In the genomic region with DNA sequence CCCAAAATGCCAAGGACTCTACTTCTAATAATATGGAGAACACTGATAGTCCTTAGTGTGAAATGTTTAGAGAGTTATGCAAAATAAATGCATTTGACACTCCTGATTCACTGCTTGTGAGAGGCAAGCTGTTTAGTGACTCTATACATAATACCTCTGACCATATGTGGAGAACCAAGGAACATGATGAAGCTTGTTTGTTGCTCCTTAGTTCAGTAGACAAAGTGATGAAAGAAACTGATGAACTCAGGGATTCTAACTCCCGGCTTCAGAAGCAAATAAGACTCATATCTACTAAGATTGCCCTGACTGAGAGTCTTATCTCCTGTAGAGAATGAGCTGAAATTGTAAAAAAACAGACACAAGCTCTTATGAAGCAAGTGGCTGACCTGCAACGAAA, we compare ENCODE assay signal across 29 cellular contexts. TPM values are rescaled to one million over a fixed set of nuclear protein-coding genes. Genes with fewer than 3 reads are reported as not detected.
"Had no signal": no experiment of that assay in that cellular context is flagged by ENCODE, and none has a peak within 500 bp of the region (broad histone marks: within the 10 kb centered on the region; RNA-seq: fewer than 3 reads in every experiment).

No MANE protein-coding gene starts in this region.

- H3K36me3 Mint-ChIP-seq: mesothelial cell of epicardium; naive B cell; naive thymus-derived CD8-positive, alpha-beta T cell had no signal

- H3K4me3 Mint-ChIP-seq: dendritic cell treated with granulocyte-macrophage colony-stimulating factor and Interleukin-4, amounts not matched to agents 40 ng/mL and 50 ng/mL, for 4 days; effector memory CD8-positive, alpha-beta T cell; endodermal cell; mesothelial cell of epicardium; naive B cell; naive thymus-derived CD8-positive, alpha-beta T cell had no signal

- H3K27ac Mint-ChIP-seq: dendritic cell treated with granulocyte-macrophage colony-stimulating factor and Interleukin-4, amounts not matched to agents 40 ng/mL and 50 ng/mL, for 4 days; effector memory CD8-positive, alpha-beta T cell; endodermal cell; mesothelial cell of epicardium; naive B cell had no signal

- FAIRE-seq: islet of Langerhans, keratinocyte had no signal

- DNase-seq: colonic mucosa; cortex of kidney; effector CD8-positive, alpha-beta T cell; effector memory CD8-positive, alpha-beta T cell; endodermal cell; foreskin melanocyte; gastrocnemius medialis; glutamatergic neuron; head of caudate nucleus; heart right ventricle; hippocampal formation; left cardiac atrium; left lung; left ventricle myocardium superior; mesenchymal stem cell; mucosa of descending colon; naive B cell; naive thymus-derived CD8-positive, alpha-beta T cell had no signal

- H3K27me3 Mint-ChIP-seq: dendritic cell treated with granulocyte-macrophage colony-stimulating factor and Interleukin-4, amounts not matched to agents 40 ng/mL and 50 ng/mL, for 4 days; naive thymus-derived CD8-positive, alpha-beta T cell had no signal

- H3K27me3 ChIP-seq: colonic mucosa, esophagus muscularis mucosa, gastrocnemius medialis, left lung had no signal

- ATAC-seq: effector memory CD8-positive, alpha-beta T cell; gastrocnemius medialis; heart right ventricle; left cardiac atrium; left lung; left ventricle myocardium superior; mucosa of descending colon; naive thymus-derived CD8-positive, alpha-beta T cell had no signal

- H3K4me1 Mint-ChIP-seq: mesothelial cell of epicardium; naive B cell; naive thymus-derived CD8-positive, alpha-beta T cell had no signal

- H3K27ac ChIP-seq: colonic mucosa, esophagus muscularis mucosa, gastrocnemius medialis, heart right ventricle, left lung had no signal

- H3K36me3 ChIP-seq: colonic mucosa, esophagus muscularis mucosa, gastrocnemius medialis, heart right ventricle, left lung had no signal

- H3K4me1 ChIP-seq: colonic mucosa, esophagus muscularis mucosa, gastrocnemius medialis, heart right ventricle, left lung had no signal

- H3K9me3 ChIP-seq: colonic mucosa, gastrocnemius medialis, mucosa of descending colon had no signal

- H3K4me3 ChIP-seq: colonic mucosa, esophagus muscularis mucosa, gastrocnemius medialis, heart right ventricle, left lung, lung, mucosa of descending colon had no signal

RNA-seq across cellular contexts. Expression of gene PEX5L, which starts 41.3 kb away (rescaled TPM):
- total RNA-seq: colonic mucosa; dermis microvascular lymphatic vessel endothelial cell; glomerular endothelial cell; left lung; lower leg skin; mesenteric fat pad; naive thymus-derived CD8-positive, alpha-beta T cell had no signal
- polyA plus RNA-seq: esophagus had no signal
